8 cellular contexts compared by ENCODE assay signal in genomic region chr19:49593233-49594113, GRCh38. TPM values are rescaled to one million over a fixed set of nuclear protein-coding genes. Genes with fewer than 3 reads are reported as not detected.
DNase-seq lines count a peak whose midpoint lies in the region; ATAC-seq and TF ChIP-seq lines count a peak whose summit lies in the region.

No MANE protein-coding gene starts in this region.

- H3K27ac ChIP-seq in iPS DF 6.9 (ENCODE audit: low read length) = no peak overlapping the region

- H3K27ac Mint-ChIP-seq in brain = peak overlapping the region; percentile 91 to 98 (median 93)

- no peaks in the 10 kb centered on the region for H3K27me3 ChIP-seq in H7 (ENCODE audit: control insufficient read depth, insufficient read depth, low read length)
- H3K27me3 ChIP-seq in iPS DF 6.9 (ENCODE audit: control insufficient read depth, insufficient read depth, low read length) = no peaks in the 10 kb centered on the region

- no CpG with 5 or more reads among the region's 27 CpGs for WGBS in iPS DF 6.9 (ENCODE audit: insufficient coverage, insufficient read length)

- TF ChIP-seq CTCF in brain (conservative IDR thresholded peaks at IDR 0.05) = no peak

- peaks cover 5% of the 10 kb centered on the region for H3K27me3 Mint-ChIP-seq in brain

- intact Hi-C loops in sciatic nerve (cut with DNase I) = no loop called here

- H3K4me1 Mint-ChIP-seq in brain = peaks cover 39% of the 10 kb centered on the region

- peaks cover 14% of the 10 kb centered on the region for H3K36me3 Mint-ChIP-seq in brain

- peak overlapping the region; percentile 90 to 97 (median 95) for H3K4me3 Mint-ChIP-seq in brain

- peaks cover 11% of the 10 kb centered on the region for H3K36me3 ChIP-seq in H7 (replicated peaks; ENCODE audit: control insufficient read depth, insufficient read depth, low read length)
- peaks cover 33% of the 10 kb centered on the region for H3K36me3 ChIP-seq in iPS DF 6.9 (ENCODE audit: control insufficient read depth, insufficient read depth, low read length)

- peak overlapping the region; percentile 93 for H3K4me3 ChIP-seq in H7 (ENCODE audit: insufficient read depth, low read depth, low read length)
- peak overlapping the region; percentile 98; the same call in 1 of the 2 replicates for H3K4me3 ChIP-seq in iPS DF 6.9 (ENCODE audit: low read length)

- H3K9me3 Mint-ChIP-seq in brain = no peaks in the 10 kb centered on the region

- H3K9me3 ChIP-seq in iPS DF 6.9 (ENCODE audit: control insufficient read depth, insufficient read depth, low read length) = no peaks in the 10 kb centered on the region

- peak; percentile 85 for ATAC-seq in sciatic nerve
- no peak for ATAC-seq in GM18517 (IDR thresholded peaks at IDR 0.05; ENCODE audit: unreplicated experiment)

- H3K4me1 ChIP-seq in iPS DF 6.9 (ENCODE audit: control insufficient read depth, insufficient read depth, low read length) = no peaks in the 10 kb centered on the region

- DNase-seq in Daoy (ENCODE audit: low read depth) (peak; percentile 54), H7 (peak; percentile 100), NCI-H187 treated with DMSO at 0.1 percent for 48 hours (lab: John Stamatoyannopoulos, UW) (peak; percentile 78), UCSD-AML1 (lab: John Stamatoyannopoulos, UW; ENCODE audit: unreplicated experiment) (peak; percentile 22), iPS DF 6.9 (ENCODE audit: low read depth, low spot score) (no peak), sciatic nerve (ENCODE audit: low spot score) (peak; percentile 96)

RNA-seq across cellular contexts. Expression of gene PRR12, which starts 2.5 kb away (rescaled TPM):
- 1.7 and 2.5 TPM in 2 replicates for total RNA-seq in Daoy (2014; rRNA removed; shearing (Covaris generic))
- 8.2 and 10.8 TPM in 2 replicates for total RNA-seq in H7 (2014; rRNA removed; shearing (Covaris generic))
- 28.1 TPM for polyA plus RNA-seq in brain (ENCODE audit: insufficient read depth, low read depth, low replicate concordance)
- 37.0 TPM for total RNA-seq in sciatic nerve

RNA-seq across cellular contexts. Expression of gene PRRG2, which starts 12.4 kb away (rescaled TPM):
- 0.30 and 5.8 TPM in 2 replicates for total RNA-seq in Daoy (2014; rRNA removed; shearing (Covaris generic))
- 0.55 and 1.2 TPM in 2 replicates for total RNA-seq in H7 (2014; rRNA removed; shearing (Covaris generic))
- polyA plus RNA-seq in brain (ENCODE audit: insufficient read depth, low read depth, low replicate concordance) = 0.95 TPM
- total RNA-seq in sciatic nerve = 1.7 TPM

RNA-seq across cellular contexts. Expression of gene NOSIP, which starts 13.1 kb away (rescaled TPM):
- total RNA-seq in Daoy (2014; rRNA removed; shearing (Covaris generic)) = 182 and 246 TPM in 2 replicates
- total RNA-seq in H7 (2014; rRNA removed; shearing (Covaris generic)) = 102 and 142 TPM in 2 replicates
- 131 TPM for polyA plus RNA-seq in brain (ENCODE audit: insufficient read depth, low read depth, low replicate concordance)
- 41.7 TPM for total RNA-seq in sciatic nerve

RNA-seq across cellular contexts. Expression of gene RRAS, which starts 46.5 kb away (rescaled TPM):
- 11.0 and 12.7 TPM in 2 replicates for total RNA-seq in Daoy (2014; rRNA removed; shearing (Covaris generic))
- 13.3 and 20.1 TPM in 2 replicates for total RNA-seq in H7 (2014; rRNA removed; shearing (Covaris generic))
- 18.8 TPM for polyA plus RNA-seq in brain (ENCODE audit: insufficient read depth, low read depth, low replicate concordance)
- total RNA-seq in sciatic nerve = 135 TPM

RNA-seq across cellular contexts. Expression of gene SCAF1, which starts 48.5 kb away (rescaled TPM):
- total RNA-seq in Daoy (2014; rRNA removed; shearing (Covaris generic)) = 32.5 and 32.8 TPM in 2 replicates
- total RNA-seq in H7 (2014; rRNA removed; shearing (Covaris generic)) = 32.9 and 37.0 TPM in 2 replicates
- 67.3 TPM for polyA plus RNA-seq in brain (ENCODE audit: insufficient read depth, low read depth, low replicate concordance)
- 65.5 TPM for total RNA-seq in sciatic nerve
